5 cellular contexts compared by ENCODE assay signal in genomic region chr13:71607575-71607974, GRCh38.
"Had no signal": no experiment of that assay in that cellular context is flagged by ENCODE, and none has a peak within 500 bp of the region (broad histone marks: within the 10 kb centered on the region; RNA-seq: fewer than 3 reads in every experiment).

No MANE protein-coding gene starts in this region.

- H3K27ac Mint-ChIP-seq: GM23338, H9 had no signal

- H3K4me3 ChIP-seq: GM23338, K562 had no signal

- H3K4me3 Mint-ChIP-seq: GM23338, H9 had no signal

- H3K9me3 Mint-ChIP-seq: GM23338, H9 had no signal

- DNase-seq: H9, HCEC 1CT, IMR-90 had no signal

- H3K4me1 Mint-ChIP-seq: H9 had no signal
